ENCODE assay signal across 16 cellular contexts in the genomic region with DNA sequence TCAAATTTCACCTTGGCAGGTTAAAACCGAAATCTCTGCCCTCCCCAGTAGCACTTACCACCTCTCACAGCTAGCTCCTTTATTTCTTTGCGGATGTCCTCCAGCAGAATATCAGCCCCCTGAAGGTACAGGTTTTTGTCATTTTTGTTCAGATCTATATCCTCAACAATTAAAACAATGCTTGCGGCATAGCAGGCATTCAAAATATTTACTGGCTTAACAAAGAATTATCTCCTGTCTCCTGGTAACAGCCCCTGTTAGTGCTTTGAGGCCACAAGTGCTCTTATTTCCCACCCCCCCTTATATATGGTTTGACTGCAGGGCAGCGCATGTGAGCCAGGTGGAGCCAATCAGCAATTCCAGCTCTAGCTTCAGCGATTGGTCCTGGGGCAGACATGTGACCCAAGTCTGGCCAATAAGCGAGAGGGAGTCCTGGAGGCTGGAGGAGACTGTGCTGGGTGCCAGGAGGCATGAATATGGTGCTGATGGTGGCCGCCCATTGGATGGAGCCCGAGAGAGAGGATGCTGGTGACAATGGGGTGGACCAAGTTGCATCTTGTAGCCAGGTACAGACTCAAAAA. TPM values are rescaled to one million over a fixed set of nuclear protein-coding genes. Genes with fewer than 3 reads are reported as not detected.
DNase-seq lines count a peak whose midpoint lies in the region; ATAC-seq, FAIRE-seq and TF ChIP-seq lines count a peak whose summit lies in the region.
"Had no signal": no experiment of that assay in that cellular context is flagged by ENCODE, and none has a peak within 500 bp of the region (broad histone marks: within the 10 kb centered on the region; RNA-seq: fewer than 3 reads in every experiment).

No MANE protein-coding gene starts in this region.

- no peaks in the 10 kb centered on the region for H3K79me2 ChIP-seq in HepG2 (ENCODE audit: insufficient read depth, low read length)

- H3K4me3 ChIP-seq in HepG2 (replicated peaks in 1 of 3; ENCODE audit: insufficient read depth in 1 of 3, low read depth in 2 of 3, low read length in 3 of 3): no peak overlapping the region
- H3K4me3 ChIP-seq in right lobe of liver: no peak overlapping the region
- no peak overlapping the region for H3K4me3 ChIP-seq in NB4 (ENCODE audit: low read depth, low read length)
- H3K4me3 ChIP-seq in lower leg skin (ENCODE audit: low read depth, poor library complexity, severe bottlenecking): no peak overlapping the region
- H3K4me3 ChIP-seq: colonic mucosa had no signal

- no peak for DNase-seq in HepG2 (ENCODE audit: low spot score)
- DNase-seq in right lobe of liver: no peak
- peak; percentile 33 for DNase-seq in NB4 (ENCODE audit: low read depth)
- DNase-seq in erythroblast (lab: John Stamatoyannopoulos, UW): peak; percentile 4 to 11
- DNase-seq in lower leg skin (ENCODE audit: low spot score in 2 of 2): no peak
- DNase-seq: activated B cell treated with CpG ODN at 0.5 μM for 24 hours, colonic mucosa, glutamatergic neuron, NCI-H1092, NCI-H2107, NCI-H748 treated with DMSO at 0.1 percent for 48 hours had no signal

- H3K4me2 ChIP-seq in HepG2 (ENCODE audit: low read depth, low read length): no peak overlapping the region

- in situ Hi-C loops in HepG2 (cut with HindIII; ENCODE audit: extremely low pct_ligation_motif_present, low pct_unique_long_range_greater_than_20kb): no loop called here

- H3K36me3 ChIP-seq in HepG2 (replicated peaks in 1 of 2; ENCODE audit: control insufficient read depth in 1 of 2, insufficient read depth in 2 of 2, low read length in 2 of 2): no peaks in the 10 kb centered on the region
- H3K36me3 ChIP-seq in right lobe of liver: no peaks in the 10 kb centered on the region
- H3K36me3 ChIP-seq: colonic mucosa had no signal

- TF ChIP-seq RAD21 in HepG2 (CRISPR knock-in tag; IDR thresholded peaks at IDR 0.05): no peak

- CTCF ChIA-PET in HepG2 (lab: Yijun Ruan, JAX; ENCODE audit: low intra/inter-chr PET ratio, low total read pairs): no interaction called here

- no peak for TF ChIP-seq POLR2A in HepG2 (IDR thresholded peaks at IDR 0.05; ENCODE audit: insufficient read depth in 1 of 2, low read depth in 2 of 2, low read length in 2 of 2)
- TF ChIP-seq POLR2A in right lobe of liver (IDR thresholded peaks at IDR 0.05): no peak
- no peak for TF ChIP-seq POLR2A in NB4 (IDR thresholded peaks at IDR 0.05; ENCODE audit: extremely low read depth, insufficient read length)
- no peak for TF ChIP-seq POLR2A in erythroblast (IDR thresholded peaks at IDR 0.05; ENCODE audit: low read length)
- TF ChIP-seq POLR2A in lower leg skin (IDR thresholded peaks at IDR 0.05): no peak

- no peaks in the 10 kb centered on the region for H4K20me1 ChIP-seq in HepG2 (ENCODE audit: insufficient read depth, low read length)

- no peak overlapping the region for H2AFZ ChIP-seq in HepG2 (ENCODE audit: low read length)

- TF ChIP-seq EP300 in HepG2 (IDR thresholded peaks at IDR 0.05; ENCODE audit: low read depth in 2 of 2, low read length in 2 of 2) (no peak), HepG2 (CRISPR knock-in tag; IDR thresholded peaks at IDR 0.05; ENCODE audit: borderline replicate concordance) (no peak)

- 0 out of 2 replicates have a peak, but pooled peaks have one; percentile 5 for TF ChIP-seq CTCF in HepG2 (CRISPR knock-in tag; IDR thresholded peaks at IDR 0.05)
- no peak for TF ChIP-seq CTCF in right lobe of liver (IDR thresholded peaks at IDR 0.05)
- no peak for TF ChIP-seq CTCF in NB4 (IDR thresholded peaks at IDR 0.05; ENCODE audit: low read depth, low read length)
- no peak for TF ChIP-seq CTCF in lower leg skin (IDR thresholded peaks at IDR 0.05)

- no TSS peak for BruUV-seq in HepG2 (replicated peaks; lab: Mats Ljungman, UMichigan)

- ATAC-seq in HepG2 (peak; percentile 26; the same call in 2 of the 3 replicates), right lobe of liver (no peak), HG02571 (IDR thresholded peaks at IDR 0.05; ENCODE audit: unreplicated experiment) (no peak), GM21423 (IDR thresholded peaks at IDR 0.05; ENCODE audit: unreplicated experiment) (no peak), GM18870 (IDR thresholded peaks at IDR 0.05; ENCODE audit: unreplicated experiment) (no peak)
- ATAC-seq: esophagus mucosa had no signal

- 73% methylated on average over 8 of the region's 8 CpGs for WGBS in HepG2 (ENCODE audit: low lambda C conversion rate)
- 75% methylated on average over 7 of the region's 8 CpGs for WGBS in right lobe of liver (ENCODE audit: insufficient coverage, low coverage, low lambda C conversion rate, missing lambda C conversion rate)
- WGBS in lower leg skin, 2 donors: 81 to 96% methylated on average over 8 of the region's 8 CpGs

- no peak overlapping the region for H3K27ac ChIP-seq in HepG2 (ENCODE audit: extremely low read length, insufficient read depth, low read length)
- H3K27ac ChIP-seq in right lobe of liver: no peak overlapping the region
- H3K27ac ChIP-seq: colonic mucosa had no signal

- intact Hi-C loops in HepG2 (cut with micrococcal nuclease; ENCODE audit: unreplicated experiment): no loop called here
- intact Hi-C loops in right lobe of liver (cut with DNase I): no loop called here
- intact Hi-C loops in lower leg skin (cut with DNase I; ENCODE audit: low total_unique reads): no loop called here

- no peak for FAIRE-seq in HepG2 (lab: Jason Lieb, UNC)
- FAIRE-seq: G401.6 had no signal

- H3K4me1 ChIP-seq in HepG2 (ENCODE audit: insufficient read depth, low read length) (peaks cover 10% of the 10 kb centered on the region), right lobe of liver (no peaks in the 10 kb centered on the region)
- H3K4me1 ChIP-seq: colonic mucosa had no signal

- H3K9me3 ChIP-seq in HepG2 (ENCODE audit: low read length): no peaks in the 10 kb centered on the region
- no peaks in the 10 kb centered on the region for H3K9me3 ChIP-seq in right lobe of liver
- H3K9me3 ChIP-seq: colonic mucosa had no signal

- H3K27me3 ChIP-seq in HepG2 (ENCODE audit: control insufficient read depth in 1 of 2, insufficient read depth in 2 of 2, low read length in 2 of 2) (no peaks in the 10 kb centered on the region), right lobe of liver (no peaks in the 10 kb centered on the region)
- H3K27me3 ChIP-seq: colonic mucosa had no signal

- POLR2A ChIA-PET in HepG2 (lab: Yijun Ruan, JAX): no interaction called here

- H3K9ac ChIP-seq in HepG2 (ENCODE audit: insufficient read depth, low read depth, low read length): no peak overlapping the region

TF ChIP-seq in HepG2, 621 proteins besides CTCF, POLR2A, EP300 and RAD21 (continues in another document):
- TF ChIP-seq SP4 (CRISPR knock-in tag; IDR thresholded peaks at IDR 0.05) (no peak), ZNF891 (CRISPR knock-in tag; IDR thresholded peaks at IDR 0.05) (no peak), ZNF616 (CRISPR knock-in tag; IDR thresholded peaks at IDR 0.05; ENCODE audit: low read depth) (no peak), ZNF619 (CRISPR knock-in tag; IDR thresholded peaks at IDR 0.05) (no peak), ZNF350 (CRISPR knock-in tag; IDR thresholded peaks at IDR 0.05; ENCODE audit: borderline replicate concordance, low read depth) (no peak)
- TF ChIP-seq, protein P1, sequence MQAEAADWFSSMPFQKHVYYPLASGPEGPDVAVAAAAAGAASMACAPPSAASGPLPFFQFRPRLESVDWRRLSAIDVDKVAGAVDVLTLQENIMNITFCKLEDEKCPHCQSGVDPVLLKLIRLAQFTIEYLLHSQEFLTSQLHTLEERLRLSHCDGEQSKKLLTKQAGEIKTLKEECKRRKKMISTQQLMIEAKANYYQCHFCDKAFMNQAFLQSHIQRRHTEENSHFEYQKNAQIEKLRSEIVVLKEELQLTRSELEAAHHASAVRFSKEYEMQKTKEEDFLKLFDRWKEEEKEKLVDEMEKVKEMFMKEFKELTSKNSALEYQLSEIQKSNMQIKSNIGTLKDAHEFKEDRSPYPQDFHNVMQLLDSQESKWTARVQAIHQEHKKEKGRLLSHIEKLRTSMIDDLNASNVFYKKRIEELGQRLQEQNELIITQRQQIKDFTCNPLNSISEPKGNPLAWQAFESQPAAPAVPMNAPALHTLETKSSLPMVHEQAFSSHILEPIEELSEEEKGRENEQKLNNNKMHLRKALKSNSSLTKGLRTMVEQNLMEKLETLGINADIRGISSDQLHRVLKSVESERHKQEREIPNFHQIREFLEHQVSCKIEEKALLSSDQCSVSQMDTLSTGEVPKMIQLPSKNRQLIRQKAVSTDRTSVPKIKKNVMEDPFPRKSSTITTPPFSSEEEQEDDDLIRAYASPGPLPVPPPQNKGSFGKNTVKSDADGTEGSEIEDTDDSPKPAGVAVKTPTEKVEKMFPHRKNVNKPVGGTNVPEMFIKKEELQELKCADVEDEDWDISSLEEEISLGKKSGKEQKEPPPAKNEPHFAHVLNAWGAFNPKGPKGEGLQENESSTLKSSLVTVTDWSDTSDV (CRISPR knock-in tag; IDR thresholded peaks at IDR 0.05): no peak

RNA-seq across cellular contexts. Expression of a gene that starts 21.0 kb away (rescaled TPM):
- total RNA-seq in HepG2 (2016; rRNA removed; fragmentation: Illumina TruSeq; extraction: Trizol): 29.1 and 50.9 TPM in 2 replicates
- 7.4 and 9.2 TPM in 2 replicates for total RNA-seq in HepG2 (2016; cell fraction: cytosol; rRNA removed; fragmentation: Illumina TruSeq; extraction: Trizol; ENCODE audit: low read depth)
- total RNA-seq in HepG2 (2016; cell fraction: insoluble cytoplasmic fraction; rRNA removed; fragmentation: Illumina TruSeq; extraction: Trizol): 22.2 and 47.3 TPM in 2 replicates
- 23.9 and 29.0 TPM in 2 replicates for total RNA-seq in HepG2 (2016; cell fraction: membrane; rRNA removed; fragmentation: Illumina TruSeq; extraction: Trizol)
- total RNA-seq in HepG2 (2016; cell fraction: nucleus; rRNA removed; fragmentation: Illumina TruSeq; extraction: Trizol): 55.3 and 65.2 TPM in 2 replicates
- polyA plus RNA-seq in HepG2 (2011; rRNA removed): 7.2 and 9.3 TPM in 2 replicates
- 9.3 and 12.6 TPM in 2 replicates for polyA plus RNA-seq in HepG2 (2011; cell fraction: cytosol; rRNA removed)
- 21.3 and 25.5 TPM in 2 replicates for polyA plus RNA-seq in HepG2 (2011; cell fraction: nucleus; rRNA removed)
- 5.1 and 11.0 TPM in 2 replicates for polyA plus RNA-seq in HepG2 (2012)
- polyA plus RNA-seq in HepG2 (2016; cell fraction: cytosol; fragmentation: Illumina TruSeq; extraction: Trizol; ENCODE audit: low read depth): 10.7 and 10.8 TPM in 2 replicates
- 33.7 and 34.1 TPM in 2 replicates for polyA plus RNA-seq in HepG2 (2016; cell fraction: insoluble cytoplasmic fraction; fragmentation: Illumina TruSeq; extraction: Trizol; ENCODE audit: low read depth)
- 22.4 and 24.8 TPM in 2 replicates for polyA plus RNA-seq in HepG2 (2016; cell fraction: membrane; fragmentation: Illumina TruSeq; extraction: Trizol; ENCODE audit: low read depth)
- polyA plus RNA-seq in HepG2 (2016; cell fraction: nucleus; fragmentation: Illumina TruSeq; extraction: Trizol; ENCODE audit: insufficient read depth, low read depth): 96.6 and 101 TPM in 2 replicates
- 51.1 TPM in 1 of 2 replicates, not detected in the other for polyA minus RNA-seq in HepG2 (2011; rRNA and poly(A)+ RNA removed; ENCODE audit: low replicate concordance)
- polyA minus RNA-seq in HepG2 (2011; cell fraction: cytosol; rRNA and poly(A)+ RNA removed): 16.7 and 17.7 TPM in 2 replicates
- 11.1 and 13.5 TPM in 2 replicates for polyA minus RNA-seq in HepG2 (2011; cell fraction: nucleus; rRNA and poly(A)+ RNA removed)
- total RNA-seq in right lobe of liver: 10 to 100 TPM in 5 of 6 experiments, 1 to 10 TPM in 1; 6.1 to 92.0 (median 48.3) TPM
- total RNA-seq in lower leg skin: 10 to 100 TPM; 18.3 to 83.0 (median 28.0) TPM

Comparison
In these comparisons a context has a peak if more than half of its experiments do, and no peak if none do; other contexts are left out.
1. DNase-seq: peak in NB4 (single experiment) and erythroblast (2 of 2); none in HepG2 (single experiment), right lobe of liver (0 of 3) and lower leg skin (0 of 2).